In genomic region chr15:59273266-59273665, GRCh38 we compare ENCODE assay signal across 27 cellular contexts.
DNase-seq lines count a peak whose midpoint lies in the region; ATAC-seq, FAIRE-seq and TF ChIP-seq lines count a peak whose summit lies in the region.
"Had no signal": no experiment of that assay in that cellular context is flagged by ENCODE, and none has a peak within 500 bp of the region (broad histone marks: within the 10 kb centered on the region; RNA-seq: fewer than 3 reads in every experiment).

No MANE protein-coding gene starts in this region.

- peaks cover 5% of the 10 kb centered on the region for H3K36me3 ChIP-seq in astrocyte (ENCODE audit: insufficient read depth, low read length)
- H3K36me3 ChIP-seq: adrenal gland had no signal

- H4K20me1 ChIP-seq in astrocyte (ENCODE audit: insufficient read depth, low read length), result peaks cover 45% of the 10 kb centered on the region

- no peak overlapping the region for H3K27ac ChIP-seq in astrocyte (ENCODE audit: low read depth, low read length)
- H3K27ac ChIP-seq: adrenal gland had no signal

- no peak for FAIRE-seq in astrocyte (lab: Jason Lieb, UNC)

- no peaks in the 10 kb centered on the region for H3K27me3 ChIP-seq in astrocyte (ENCODE audit: insufficient read depth, low read length)
- H3K27me3 ChIP-seq: adrenal gland, foreskin keratinocyte had no signal

- DNase-seq in GM12864 (ENCODE audit: low read depth), result no peak
- peak; percentile 44 for DNase-seq in M059J (ENCODE audit: low read depth)
- DNase-seq in astrocyte (ENCODE audit: low read depth), result no peak
- no peak for DNase-seq in natural killer cell treated with Interleukin-12 subunit alpha and Interleukin-12 subunit beta and Interleukin-15 and Interleukin-18, amount 100 ng/mL, for 72 hours (ENCODE audit: low spot score)
- DNase-seq in stimulated activated CD4-positive, alpha-beta T cell treated with anti-CD3 and anti-CD28 coated beads, Interleukin-4, amount 100 ng/mL, for 4 hours, result no peak
- DNase-seq in NCI-H146 (lab: John Stamatoyannopoulos, UW), result no peak
- DNase-seq: activated CD4-positive, alpha-beta T cell treated with anti-CD3 and anti-CD28 coated beads for 48 hours; activated effector memory CD4-positive, alpha-beta T cell treated with anti-CD3 and anti-CD28 coated beads, Interleukin-2, amount 50 U/mL, for 16 hours; adrenal gland; CD4-positive, CD25-positive, alpha-beta regulatory T cell; DMS 273 treated with DMSO at 0.1 percent for 48 hours; effector memory CD8-positive, alpha-beta T cell; foreskin keratinocyte; GDM1; GM23248; KG1; mesenchymal stem cell; NCI-H2171; NCI-H510A treated with DMSO at 0.1 percent for 48 hours; NK-92 treated with Interleukin-12 subunit alpha and Interleukin-12 subunit beta, amount 100 ng/mL, for 24 hours; stimulated activated CD4-positive, alpha-beta T cell treated with anti-CD3 and anti-CD28 coated beads, Interleukin-2, amount 100 ng/mL, for 24 hours; T-helper 17 cell had no signal

- H3K4me2 ChIP-seq in astrocyte (ENCODE audit: low read length), result no peak overlapping the region

- peaks cover 17% of the 10 kb centered on the region for H3K4me1 ChIP-seq in astrocyte (ENCODE audit: insufficient read depth, low read length)
- H3K4me1 ChIP-seq: adrenal gland had no signal

- no peaks in the 10 kb centered on the region for H3K9me3 ChIP-seq in astrocyte (ENCODE audit: insufficient read depth, low read depth, low read length)
- H3K9me3 ChIP-seq: adrenal gland had no signal

- peaks cover 39% of the 10 kb centered on the region for H3K4me1 Mint-ChIP-seq in astrocyte (ENCODE audit: low read depth, unreplicated experiment)
- H3K4me1 Mint-ChIP-seq in natural killer cell treated with Interleukin-12 subunit alpha and Interleukin-12 subunit beta and Interleukin-15 and Interleukin-18, amount 100 ng/mL, for 72 hours (ENCODE audit: low read depth in 2 of 2), result peaks cover 23 to 28% of the 10 kb centered on the region in 2 donors
- H3K4me1 Mint-ChIP-seq: nephron, T-helper 17 cell had no signal

- no peak for TF ChIP-seq CTCF in GM12864 (IDR thresholded peaks at IDR 0.05; ENCODE audit: low read depth, low read length, missing control alignments)
- TF ChIP-seq CTCF in astrocyte (IDR thresholded peaks at IDR 0.05; ENCODE audit: insufficient read depth, low read depth, low read length), result no peak

- no peaks in the 10 kb centered on the region for H3K9me3 Mint-ChIP-seq in astrocyte (ENCODE audit: unreplicated experiment)
- no peaks in the 10 kb centered on the region for H3K9me3 Mint-ChIP-seq in natural killer cell treated with Interleukin-12 subunit alpha and Interleukin-12 subunit beta and Interleukin-15 and Interleukin-18, amount 100 ng/mL, for 72 hours
- H3K9me3 Mint-ChIP-seq: CD4-positive, CD25-positive, alpha-beta regulatory T cell; effector memory CD8-positive, alpha-beta T cell; nephron; stimulated activated effector memory CD8-positive, alpha-beta T cell treated with anti-CD3 and anti-CD28 coated beads, Interleukin-12 subunit alpha, Interleukin-12 subunit beta, amount 100 ng/mL, for 72 hours had no signal

- H2AFZ ChIP-seq in astrocyte (ENCODE audit: low read depth, low read length), result no peak overlapping the region
- H2AFZ ChIP-seq: GM23248 had no signal

- H3K36me3 Mint-ChIP-seq in astrocyte (ENCODE audit: low read depth, unreplicated experiment), result peaks cover 4% of the 10 kb centered on the region
- H3K36me3 Mint-ChIP-seq in natural killer cell treated with Interleukin-12 subunit alpha and Interleukin-12 subunit beta and Interleukin-15 and Interleukin-18, amount 100 ng/mL, for 72 hours, result no peaks in the 10 kb centered on the region
- H3K36me3 Mint-ChIP-seq: CD4-positive, CD25-positive, alpha-beta regulatory T cell; stimulated activated effector memory CD8-positive, alpha-beta T cell treated with anti-CD3 and anti-CD28 coated beads, Interleukin-12 subunit alpha, Interleukin-12 subunit beta, amount 100 ng/mL, for 72 hours had no signal

- H3K4me3 ChIP-seq in GM12864 (ENCODE audit: low read depth, low read length) (peak overlapping the region; percentile 13; the same call in 1 of the 2 replicates), astrocyte (ENCODE audit: insufficient read depth, low read depth, low read length) (no peak overlapping the region)
- H3K4me3 ChIP-seq: adrenal gland, GM23248, skin epidermis had no signal

- no peaks in the 10 kb centered on the region for H3K27me3 Mint-ChIP-seq in astrocyte (ENCODE audit: low read depth, unreplicated experiment)
- no peaks in the 10 kb centered on the region for H3K27me3 Mint-ChIP-seq in natural killer cell treated with Interleukin-12 subunit alpha and Interleukin-12 subunit beta and Interleukin-15 and Interleukin-18, amount 100 ng/mL, for 72 hours

- H3K79me2 ChIP-seq in astrocyte (ENCODE audit: insufficient read depth, low read length), result peaks cover 63% of the 10 kb centered on the region

- no peak for ATAC-seq in natural killer cell treated with Interleukin-12 subunit alpha and Interleukin-12 subunit beta and Interleukin-15 and Interleukin-18, amount 100 ng/mL, for 72 hours
- ATAC-seq in GM18511 (IDR thresholded peaks at IDR 0.05; ENCODE audit: unreplicated experiment), result no peak
- ATAC-seq: effector memory CD8-positive, alpha-beta T cell; esophagus mucosa; foreskin keratinocyte; stimulated activated effector memory CD8-positive, alpha-beta T cell treated with anti-CD3 and anti-CD28 coated beads, Interleukin-12 subunit alpha, Interleukin-12 subunit beta, amount 100 ng/mL, for 72 hours; T-helper 17 cell had no signal

- peak overlapping the region; percentile 93 for H3K27ac Mint-ChIP-seq in astrocyte (ENCODE audit: unreplicated experiment)
- peak overlapping the region in 1 of 2 donors; percentile 14 for H3K27ac Mint-ChIP-seq in natural killer cell treated with Interleukin-12 subunit alpha and Interleukin-12 subunit beta and Interleukin-15 and Interleukin-18, amount 100 ng/mL, for 72 hours
- H3K27ac Mint-ChIP-seq: CD4-positive, CD25-positive, alpha-beta regulatory T cell; effector memory CD8-positive, alpha-beta T cell; nephron; stimulated activated effector memory CD8-positive, alpha-beta T cell treated with anti-CD3 and anti-CD28 coated beads, Interleukin-12 subunit alpha, Interleukin-12 subunit beta, amount 100 ng/mL, for 72 hours; T-helper 17 cell had no signal

- no peak overlapping the region for H3K4me3 Mint-ChIP-seq in astrocyte (ENCODE audit: unreplicated experiment)
- H3K4me3 Mint-ChIP-seq in natural killer cell treated with Interleukin-12 subunit alpha and Interleukin-12 subunit beta and Interleukin-15 and Interleukin-18, amount 100 ng/mL, for 72 hours, result peak overlapping the region; percentile 8
- H3K4me3 Mint-ChIP-seq: CD4-positive, CD25-positive, alpha-beta regulatory T cell; effector memory CD8-positive, alpha-beta T cell; nephron; stimulated activated effector memory CD8-positive, alpha-beta T cell treated with anti-CD3 and anti-CD28 coated beads, Interleukin-12 subunit alpha, Interleukin-12 subunit beta, amount 100 ng/mL, for 72 hours; T-helper 17 cell had no signal

- no peak overlapping the region for H3K9ac ChIP-seq in astrocyte (ENCODE audit: low read length)
- H3K9ac ChIP-seq: GM23248 had no signal
